20 cellular contexts compared by ENCODE assay signal in the genomic region with DNA sequence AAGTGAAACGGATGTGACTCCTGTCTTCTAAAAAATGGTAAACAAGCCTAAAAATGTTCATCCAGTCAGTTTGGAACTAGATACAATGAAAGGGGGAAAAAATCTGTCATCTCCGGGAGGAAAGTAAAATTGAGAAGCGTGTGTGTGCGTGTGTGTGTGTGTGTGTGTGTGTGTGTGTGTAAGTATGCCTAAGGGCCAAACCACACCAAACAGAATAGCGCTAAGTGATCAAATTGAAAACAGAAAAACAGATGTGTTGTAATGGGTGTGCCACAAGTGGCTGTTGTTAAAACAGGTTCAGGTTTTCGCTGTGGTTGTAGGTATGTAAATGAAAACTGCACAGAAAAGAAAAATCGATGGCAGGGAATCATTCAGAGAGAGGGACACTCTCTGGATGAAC.
DNase-seq lines count a peak whose midpoint lies in the region; ATAC-seq and TF ChIP-seq lines count a peak whose summit lies in the region.
"Had no signal": no experiment of that assay in that cellular context is flagged by ENCODE, and none has a peak within 500 bp of the region (broad histone marks: within the 10 kb centered on the region; RNA-seq: fewer than 3 reads in every experiment).

No MANE protein-coding gene starts in this region.

- intact Hi-C loops in dorsolateral prefrontal cortex (cut with DNase I): no loop called here

- no peak for TF ChIP-seq CTCF in dorsolateral prefrontal cortex (IDR thresholded peaks at IDR 0.05 in 54 of 56, conservative IDR thresholded peaks at IDR 0.05 in 2 of 56; ENCODE audit: low read depth in 1 of 56, partially characterized antibody in 56 of 56)

- H3K4me3 ChIP-seq in dorsolateral prefrontal cortex (no peak overlapping the region), SJCRH30 (no peak overlapping the region)
- H3K4me3 ChIP-seq: esophagus muscularis mucosa, mucosa of descending colon, sigmoid colon had no signal

- ATAC-seq in HG03196 (IDR thresholded peaks at IDR 0.05; ENCODE audit: unreplicated experiment): no peak
- ATAC-seq: mucosa of descending colon had no signal

- H3K9me3 ChIP-seq in SJCRH30 (replicated peaks): 0 out of 2 replicates have a peak, but pooled peaks cover 3% of the 10 kb centered on the region
- H3K9me3 ChIP-seq: esophagus muscularis mucosa, mucosa of descending colon, sigmoid colon had no signal

- DNase-seq in DMS153 (lab: John Stamatoyannopoulos, UW) (peak; percentile 11), DMS153 treated with DMSO at 0.1 percent for 48 hours (lab: John Stamatoyannopoulos, UW; ENCODE audit: unreplicated experiment) (no peak), dorsolateral prefrontal cortex (no peak), SJCRH30 (no peak), cerebellar cortex (ENCODE audit: low spot score) (no peak)
- DNase-seq in stimulated activated CD4-positive, alpha-beta T cell treated with anti-CD3 and anti-CD28 coated beads, Interleukin-1b, Interleukin-23, amount 100 ng/mL, for 48 hours: peak; percentile 42
- DNase-seq in stimulated activated CD4-positive, alpha-beta T cell treated with anti-CD3 and anti-CD28 coated beads, Interleukin-12 subunit alpha, Interleukin-12 subunit beta, amount 100 ng/mL, for 4 hours: no peak
- DNase-seq: 8988T, activated T-cell treated with anti-CD3 and anti-CD28 coated beads for 4 hours, dermis blood vessel endothelial cell, EL, mucosa of descending colon, MV-4-11, NCI-H446, occipital lobe, sigmoid colon, SW 1271 had no signal

- H3K36me3 ChIP-seq in SJCRH30: no peaks in the 10 kb centered on the region
- H3K36me3 ChIP-seq: esophagus muscularis mucosa, sigmoid colon had no signal

- H3K27ac ChIP-seq in dorsolateral prefrontal cortex (peak overlapping the region in 58 of 59 donors; percentile 7 to 100 (median 94)), SJCRH30 (no peak overlapping the region)
- H3K27ac ChIP-seq: esophagus muscularis mucosa, sigmoid colon, VCaP had no signal

- H3K27me3 ChIP-seq in dorsolateral prefrontal cortex (peaks cover 0 to 9% (median 0%) of the 10 kb centered on the region in 45 donors), SJCRH30 (peaks cover 9% of the 10 kb centered on the region; the same call in 1 of the 2 replicates)

- no peaks in the 10 kb centered on the region for H3K4me1 ChIP-seq in SJCRH30
- H3K4me1 ChIP-seq: esophagus muscularis mucosa, sigmoid colon had no signal

Comparison
In these comparisons a context has a peak if more than half of its experiments do, and no peak if none do; other contexts are left out.
1. DNase-seq: peak in DMS153 (single experiment) and stimulated activated CD4-positive, alpha-beta T cell treated with anti-CD3 and anti-CD28 coated beads, Interleukin-1b, Interleukin-23, amount 100 ng/mL, for 48 hours (single experiment); none in DMS153 treated with DMSO at 0.1 percent for 48 hours (single experiment), stimulated activated CD4-positive, alpha-beta T cell treated with anti-CD3 and anti-CD28 coated beads, Interleukin-12 subunit alpha, Interleukin-12 subunit beta, amount 100 ng/mL, for 4 hours (single experiment), dorsolateral prefrontal cortex (0 of 10), SJCRH30 (0 of 2) and cerebellar cortex (single experiment).